Comparison of ENCODE assay signal across 8 cellular contexts in the genomic region with DNA sequence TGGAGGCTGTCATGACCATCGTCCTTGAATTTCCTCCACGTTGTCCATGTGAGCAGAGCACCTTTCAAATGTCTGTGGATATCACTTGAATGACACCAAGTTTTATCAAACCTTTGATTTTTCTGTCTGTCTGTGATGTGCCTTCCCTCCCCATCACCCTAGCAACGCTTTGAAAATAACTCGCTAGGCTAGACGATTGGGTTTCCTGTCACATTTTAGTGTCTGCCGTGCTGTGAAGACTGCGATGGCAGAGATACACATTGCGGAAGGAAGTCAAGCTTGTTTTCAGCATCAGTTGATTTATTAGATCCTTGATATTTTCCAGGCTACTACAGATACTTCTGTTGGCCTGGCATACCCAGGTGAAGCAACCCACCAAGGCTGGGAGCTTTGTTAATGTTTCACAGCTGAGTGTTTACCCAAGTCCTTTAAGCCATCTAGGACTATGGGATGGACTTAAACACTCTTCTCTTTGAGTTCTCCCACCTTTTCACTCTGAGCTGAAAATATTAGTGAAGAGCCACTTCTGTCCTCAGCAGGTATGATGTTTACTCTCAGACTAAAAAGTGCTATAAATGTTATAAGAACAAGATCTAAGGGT.
DNase-seq lines count a peak whose midpoint lies in the region; ATAC-seq and TF ChIP-seq lines count a peak whose summit lies in the region.

No MANE protein-coding gene starts in this region.

- H3K4me1 ChIP-seq in DND-41 (ENCODE audit: insufficient read depth, low read length) = peaks cover 48% of the 10 kb centered on the region
- H3K4me1 ChIP-seq in mucosa of descending colon (ENCODE audit: low read depth) = no peaks in the 10 kb centered on the region
- peaks cover 15% of the 10 kb centered on the region for H3K4me1 ChIP-seq in left ventricle myocardium inferior
- no peaks in the 10 kb centered on the region for H3K4me1 ChIP-seq in A673 (ENCODE audit: insufficient read depth, low read length, poor library complexity, severe bottlenecking)

- H3K4me3 ChIP-seq in DND-41 (ENCODE audit: low read depth in 1 of 2, low read length in 2 of 2) = peak overlapping the region in 1 of 2 experiments; percentile 48; a peak in 2 of 4 replicates
- peak overlapping the region; percentile 40 for H3K4me3 ChIP-seq in Jurkat, Clone E6-1 (ENCODE audit: low read length)
- H3K4me3 ChIP-seq in mucosa of descending colon = no peak overlapping the region
- no peak overlapping the region for H3K4me3 ChIP-seq in left ventricle myocardium inferior
- H3K4me3 ChIP-seq in A673 (ENCODE audit: low read depth, low read length, poor library complexity, severe bottlenecking) = no peak overlapping the region

- peak overlapping the region; percentile 10; the same call in 1 of the 2 replicates for H3K9ac ChIP-seq in DND-41 (ENCODE audit: low read depth, low read length)

- POLR2A ChIA-PET in A673 (lab: Charles Lee; ENCODE audit: low non-redundant PET) (no interaction called here), RWPE1 (lab: Yijun Ruan, JAX; ENCODE audit: low non-redundant PET) (no interaction called here)

- H3K27me3 ChIP-seq in DND-41 (ENCODE audit: insufficient read depth, low read length, poor library complexity) (no peaks in the 10 kb centered on the region), left ventricle myocardium inferior (ENCODE audit: low read depth) (no peaks in the 10 kb centered on the region), A673 (replicated peaks; ENCODE audit: insufficient read depth, low read depth, low read length, poor library complexity) (peaks cover 19% of the 10 kb centered on the region)

- no peaks in the 10 kb centered on the region for H4K20me1 ChIP-seq in DND-41 (ENCODE audit: insufficient read depth, low read length)

- CTCF ChIA-PET in A673 (lab: Charles Lee) = no interaction called here
- CTCF ChIA-PET in RWPE1 (lab: Yijun Ruan, JAX) = interaction anchor here (0.8 kb wide), 1 partner anchor 9 kb away, joined by 3 read pairs; no protein-coding TSS in a partner anchor

- no peak for TF ChIP-seq CTCF in DND-41 (IDR thresholded peaks at IDR 0.05; ENCODE audit: borderline replicate concordance, extremely low read depth, low read length, poor library complexity, severe bottlenecking)
- no peak for TF ChIP-seq CTCF in mucosa of descending colon (IDR thresholded peaks at IDR 0.05)
- no peak for TF ChIP-seq CTCF in left ventricle myocardium inferior (IDR thresholded peaks at IDR 0.05; ENCODE audit: borderline replicate concordance)
- no peak for TF ChIP-seq CTCF in A673 (conservative IDR thresholded peaks at IDR 0.05; ENCODE audit: low read depth, low read length)
- TF ChIP-seq CTCF in RWPE1 (conservative IDR thresholded peaks at IDR 0.05; ENCODE audit: low read depth) = no peak

- peak; percentile 77 for DNase-seq in DND-41
- DNase-seq in Jurkat, Clone E6-1 (ENCODE audit: low read depth, low spot score) = peak; percentile 95
- peak; percentile 59 for DNase-seq in activated CD8-positive, alpha-beta memory T cell treated with anti-CD3 and anti-CD28 coated beads, Interleukin-2, amount 50 U/mL, for 4 hours
- DNase-seq in mucosa of descending colon = peak in 1 of 3 donors; percentile 49
- no peak for DNase-seq in amniotic stem cell (lab: John Stamatoyannopoulos, UW)
- no peak for DNase-seq in left ventricle myocardium inferior
- DNase-seq in A673 (ENCODE audit: low spot score) = no peak
- DNase-seq in RWPE1 (ENCODE audit: low spot score) = no peak

- H3K27ac ChIP-seq in DND-41 (ENCODE audit: low read length) = peak overlapping the region; percentile 64
- no peak overlapping the region for H3K27ac ChIP-seq in left ventricle myocardium inferior (replicated peaks)
- H3K27ac ChIP-seq in A673 (ENCODE audit: low read depth, low read length, poor library complexity, severe bottlenecking) = no peak overlapping the region
- no peak overlapping the region for H3K27ac ChIP-seq in RWPE1

- ATAC-seq in DND-41 (ENCODE audit: insufficient read depth, low read depth) (peak; percentile 89), mucosa of descending colon (peak; percentile 81)

- H3K9me3 ChIP-seq in DND-41 (ENCODE audit: insufficient read depth, low read length, severe bottlenecking) (peaks cover 3% of the 10 kb centered on the region), mucosa of descending colon (no peaks in the 10 kb centered on the region), left ventricle myocardium inferior (replicated peaks) (no peaks in the 10 kb centered on the region), A673 (ENCODE audit: low read depth, low read length, poor library complexity, severe bottlenecking) (no peaks in the 10 kb centered on the region)

- BruUV-seq in A673 (replicated peaks; lab: Mats Ljungman, UMichigan) = no TSS peak

- peak overlapping the region; percentile 64 for H3K4me2 ChIP-seq in DND-41 (ENCODE audit: insufficient read depth, low read length)

- no peaks in the 10 kb centered on the region for H3K36me3 ChIP-seq in DND-41 (ENCODE audit: insufficient read depth, low read length)
- no peaks in the 10 kb centered on the region for H3K36me3 ChIP-seq in mucosa of descending colon (ENCODE audit: low read depth)
- no peaks in the 10 kb centered on the region for H3K36me3 ChIP-seq in left ventricle myocardium inferior
- H3K36me3 ChIP-seq in A673 (ENCODE audit: insufficient read depth, low read length, poor library complexity, severe bottlenecking) = no peaks in the 10 kb centered on the region

- intact Hi-C loops in mucosa of descending colon (cut with DNase I, micrococcal nuclease) (no loop called here), left ventricle myocardium inferior (cut with micrococcal nuclease) (no loop called here), A673 (cut with micrococcal nuclease; ENCODE audit: unreplicated experiment) (no loop called here)

- H3K79me2 ChIP-seq in DND-41 (ENCODE audit: insufficient read depth, low read length) = no peaks in the 10 kb centered on the region

- peak overlapping the region; percentile 56 for H2AFZ ChIP-seq in DND-41 (ENCODE audit: low read depth, low read length)

Comparison
In these comparisons a context has a peak if more than half of its experiments do, and no peak if none do; other contexts are left out.
1. DNase-seq: peak in DND-41 (single experiment), Jurkat, Clone E6-1 (single experiment) and activated CD8-positive, alpha-beta memory T cell treated with anti-CD3 and anti-CD28 coated beads, Interleukin-2, amount 50 U/mL, for 4 hours (single experiment); none in amniotic stem cell (single experiment), left ventricle myocardium inferior (single experiment), A673 (single experiment) and RWPE1 (single experiment).